ENCODE assay signal across 8 cellular contexts in the genomic region with DNA sequence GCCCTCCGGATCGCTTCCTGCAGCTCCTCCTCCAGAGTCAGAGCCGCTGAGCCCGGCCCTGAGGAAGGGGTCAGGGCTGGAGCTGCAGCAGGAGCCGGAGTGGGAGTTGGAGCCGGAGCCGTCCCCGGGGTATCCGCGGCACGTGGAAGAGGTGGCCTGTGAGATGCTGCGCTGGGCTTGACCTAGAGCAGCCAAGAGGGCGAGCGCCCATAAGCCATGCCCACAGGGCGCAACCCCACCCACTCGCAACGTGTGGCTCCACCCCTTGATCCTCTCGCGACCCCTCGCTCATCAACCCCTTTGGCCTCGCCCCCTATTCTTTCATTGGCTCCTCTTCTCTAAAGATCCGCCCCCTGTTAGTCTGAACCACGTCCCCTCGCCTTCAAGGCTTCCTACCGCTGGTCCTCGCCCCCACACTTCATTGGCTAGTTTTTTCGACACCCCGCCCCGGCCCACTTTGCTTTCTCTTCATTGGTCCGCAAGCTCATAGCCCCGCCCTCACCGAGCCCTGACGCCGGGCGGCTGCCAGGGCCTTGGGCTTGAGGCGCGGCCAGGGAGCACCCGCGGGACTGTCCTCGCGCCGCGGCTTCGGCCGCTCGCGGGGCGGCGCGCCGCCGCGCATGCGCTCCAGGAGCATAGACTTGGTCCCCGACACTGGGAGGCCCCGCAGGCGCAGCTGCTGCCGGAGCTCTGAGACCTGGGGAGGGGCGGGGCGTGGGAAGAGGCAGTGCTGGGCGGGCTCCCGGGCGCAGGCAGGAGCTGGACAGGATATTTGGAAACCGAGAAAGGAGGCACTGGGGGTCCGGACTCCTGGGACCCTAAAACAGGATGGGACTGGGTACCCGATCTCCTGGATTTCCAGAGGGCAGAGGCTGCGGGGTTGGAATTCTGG. TPM values are rescaled to one million over a fixed set of nuclear protein-coding genes. Genes with fewer than 3 reads are reported as not detected.
DNase-seq lines count a peak whose midpoint lies in the region; ATAC-seq and TF ChIP-seq lines count a peak whose summit lies in the region.

No MANE protein-coding gene starts in this region.

- ATAC-seq in HG03457 (IDR thresholded peaks at IDR 0.05; ENCODE audit: unreplicated experiment) (peak; percentile 79), left lobe of liver (peak; percentile 91)

- peak overlapping the region; percentile 92 for H3K27ac Mint-ChIP-seq in activated CD4-positive, alpha-beta T cell treated with anti-CD3 and anti-CD28 coated beads, Interleukin-2, amount 10 ng/mL, durations not matched to agents 7 days and 5 days
- peak overlapping the region; percentile 78 for H3K27ac Mint-ChIP-seq in dendritic cell treated with granulocyte-macrophage colony-stimulating factor and Interleukin-4, amounts not matched to agents 40 ng/mL and 50 ng/mL, for 4 days

- peak overlapping the region; percentile 70 for H3K4me3 ChIP-seq in BJ (ENCODE audit: low read depth, low read length)

- DNase-seq in BJ (ENCODE audit: low read depth) (peak; percentile 98), GM19240 (ENCODE audit: insufficient read length, low spot score) (peak; percentile 99), NCI-H526 (lab: John Stamatoyannopoulos, UW) (peak; percentile 99 to 100), left lobe of liver (ENCODE audit: low spot score) (peak; percentile 99)
- peak; percentile 99 for DNase-seq in activated CD4-positive, alpha-beta T cell treated with anti-CD3 and anti-CD28 coated beads, Interleukin-2, amount 10 ng/mL, durations not matched to agents 7 days and 5 days
- DNase-seq in stimulated activated CD4-positive, alpha-beta T cell treated with anti-CD3 and anti-CD28 coated beads, Interleukin-2, amount 100 ng/mL, for 24 hours: peak; percentile 98 to 99

- no peaks in the 10 kb centered on the region for H3K27me3 ChIP-seq in BJ (ENCODE audit: control insufficient read depth, insufficient read depth, low read length)

- POLR2A ChIA-PET in BJ (lab: Charles Lee): interaction anchor here (0.6 kb wide), 1 partner anchor 265 kb away, joined by 23 read pairs; no protein-coding TSS in a partner anchor
- POLR2A ChIA-PET in activated CD4-positive, alpha-beta T cell treated with anti-CD3 and anti-CD28 coated beads, Interleukin-2, amount 10 ng/mL, durations not matched to agents 7 days and 5 days (lab: Charles Lee): no interaction called here

- H3K4me3 Mint-ChIP-seq in activated CD4-positive, alpha-beta T cell treated with anti-CD3 and anti-CD28 coated beads, Interleukin-2, amount 10 ng/mL, durations not matched to agents 7 days and 5 days: peak overlapping the region; percentile 75
- peak overlapping the region; percentile 77 for H3K4me3 Mint-ChIP-seq in dendritic cell treated with granulocyte-macrophage colony-stimulating factor and Interleukin-4, amounts not matched to agents 40 ng/mL and 50 ng/mL, for 4 days

- no peaks in the 10 kb centered on the region for H3K9me3 Mint-ChIP-seq in activated CD4-positive, alpha-beta T cell treated with anti-CD3 and anti-CD28 coated beads, Interleukin-2, amount 10 ng/mL, durations not matched to agents 7 days and 5 days
- no peaks in the 10 kb centered on the region for H3K9me3 Mint-ChIP-seq in dendritic cell treated with granulocyte-macrophage colony-stimulating factor and Interleukin-4, amounts not matched to agents 40 ng/mL and 50 ng/mL, for 4 days

- intact Hi-C loops in dendritic cell treated with granulocyte-macrophage colony-stimulating factor and Interleukin-4, amounts not matched to agents 40 ng/mL and 50 ng/mL, for 4 days (cut with micrococcal nuclease): no loop called here

- no peak for TF ChIP-seq CTCF in BJ (IDR thresholded peaks at IDR 0.05; ENCODE audit: insufficient read depth, low read depth, low read length)

- H3K36me3 ChIP-seq in BJ (ENCODE audit: control insufficient read depth, insufficient read depth, low read length): no peaks in the 10 kb centered on the region

- CTCF ChIA-PET in BJ (lab: Yijun Ruan, JAX): interaction anchor here (0.6 to 4.4 kb wide), 7 partner anchors 14 to 122 kb away, joined by 3 to 22 read pairs (median 4); partner anchors contain the start of genes CA11, FUT2 and HSD17B14
- CTCF ChIA-PET in activated CD4-positive, alpha-beta T cell treated with anti-CD3 and anti-CD28 coated beads, Interleukin-2, amount 10 ng/mL, durations not matched to agents 7 days and 5 days (lab: Charles Lee): interaction anchor here (0.7 to 3.8 kb wide), 7 partner anchors 10 to 144 kb away, joined by 3 to 10 read pairs (median 6); no protein-coding TSS in a partner anchor

- no peaks in the 10 kb centered on the region for H3K27me3 Mint-ChIP-seq in activated CD4-positive, alpha-beta T cell treated with anti-CD3 and anti-CD28 coated beads, Interleukin-2, amount 10 ng/mL, durations not matched to agents 7 days and 5 days
- peaks cover 10% of the 10 kb centered on the region for H3K27me3 Mint-ChIP-seq in dendritic cell treated with granulocyte-macrophage colony-stimulating factor and Interleukin-4, amounts not matched to agents 40 ng/mL and 50 ng/mL, for 4 days

- H3K36me3 Mint-ChIP-seq in activated CD4-positive, alpha-beta T cell treated with anti-CD3 and anti-CD28 coated beads, Interleukin-2, amount 10 ng/mL, durations not matched to agents 7 days and 5 days (ENCODE audit: low read depth): peaks cover 3% of the 10 kb centered on the region
- H3K36me3 Mint-ChIP-seq in dendritic cell treated with granulocyte-macrophage colony-stimulating factor and Interleukin-4, amounts not matched to agents 40 ng/mL and 50 ng/mL, for 4 days (ENCODE audit: low read depth): no peaks in the 10 kb centered on the region

- H3K4me1 Mint-ChIP-seq in activated CD4-positive, alpha-beta T cell treated with anti-CD3 and anti-CD28 coated beads, Interleukin-2, amount 10 ng/mL, durations not matched to agents 7 days and 5 days: peaks cover 27% of the 10 kb centered on the region
- H3K4me1 Mint-ChIP-seq in dendritic cell treated with granulocyte-macrophage colony-stimulating factor and Interleukin-4, amounts not matched to agents 40 ng/mL and 50 ng/mL, for 4 days (ENCODE audit: low read depth): peaks cover 21% of the 10 kb centered on the region

RNA-seq across cellular contexts. Expression of gene MAMSTR, which starts 5.4 kb away (rescaled TPM):
- polyA plus RNA-seq in BJ (2011; rRNA removed): 0.86 and 1.5 TPM in 2 replicates
- polyA minus RNA-seq in BJ (2011; rRNA and poly(A)+ RNA removed): 1.1 and 1.6 TPM in 2 replicates
- total RNA-seq in activated CD4-positive, alpha-beta T cell treated with anti-CD3 and anti-CD28 coated beads, Interleukin-2, amount 10 ng/mL, durations not matched to agents 7 days and 5 days: 1 to 10 TPM; 1.1 to 1.5 TPM
- total RNA-seq in left lobe of liver: 0.23 TPM

RNA-seq across cellular contexts. Expression of gene FUT2, which starts 18.3 kb away (rescaled TPM):
- polyA plus RNA-seq in BJ (2011; rRNA removed): not detected in 2 replicates
- not detected in 2 replicates for polyA minus RNA-seq in BJ (2011; rRNA and poly(A)+ RNA removed)
- not detected for total RNA-seq in activated CD4-positive, alpha-beta T cell treated with anti-CD3 and anti-CD28 coated beads, Interleukin-2, amount 10 ng/mL, durations not matched to agents 7 days and 5 days
- total RNA-seq in left lobe of liver: not detected

RNA-seq across cellular contexts. Expression of gene RASIP1, which starts 26.3 kb away (rescaled TPM):
- 0.76 and 1.1 TPM in 2 replicates for polyA plus RNA-seq in BJ (2011; rRNA removed)
- polyA minus RNA-seq in BJ (2011; rRNA and poly(A)+ RNA removed): 0.33 and 0.77 TPM in 2 replicates
- under 1 TPM; 0.31 to 0.50 TPM for total RNA-seq in activated CD4-positive, alpha-beta T cell treated with anti-CD3 and anti-CD28 coated beads, Interleukin-2, amount 10 ng/mL, durations not matched to agents 7 days and 5 days
- total RNA-seq in left lobe of liver: 3.1 TPM

RNA-seq across cellular contexts. Expression of gene IZUMO1, which starts 32.6 kb away (rescaled TPM):
- not detected in 2 replicates for polyA plus RNA-seq in BJ (2011; rRNA removed)
- polyA minus RNA-seq in BJ (2011; rRNA and poly(A)+ RNA removed): not detected in 2 replicates
- total RNA-seq in activated CD4-positive, alpha-beta T cell treated with anti-CD3 and anti-CD28 coated beads, Interleukin-2, amount 10 ng/mL, durations not matched to agents 7 days and 5 days: under 1 TPM in 1 of 2 experiments, not detected in 1; 0.10 TPM
- not detected for total RNA-seq in left lobe of liver

RNA-seq across cellular contexts. Expression of gene FUT1, which starts 38.3 kb away (rescaled TPM):
- polyA plus RNA-seq in BJ (2011; rRNA removed): 0.32 and 0.37 TPM in 2 replicates
- 0.43 and 0.46 TPM in 2 replicates for polyA minus RNA-seq in BJ (2011; rRNA and poly(A)+ RNA removed)
- under 1 TPM; 0.10 to 0.23 TPM for total RNA-seq in activated CD4-positive, alpha-beta T cell treated with anti-CD3 and anti-CD28 coated beads, Interleukin-2, amount 10 ng/mL, durations not matched to agents 7 days and 5 days
- total RNA-seq in left lobe of liver: 0.43 TPM

Comparison
In these comparisons a context has a peak if more than half of its experiments do, and no peak if none do; other contexts are left out.
1. Peak in every context shown above with its lines: DNase-seq, ATAC-seq and H3K4me3 ChIP-seq.